Comparison of ENCODE assay signal across 1 cellular context in genomic region chr10:92573091-92573797, GRCh38.
A peak's percentile ranks its signal among the peaks of the same experiment; 100 is the strongest.
TF ChIP-seq lines count a peak whose summit lies in the region.

No MANE protein-coding gene starts in this region.

TF ChIP-seq in HEK293, 187 proteins besides CTCF, POLR2A, EP300 and RAD21 (continued from another document):
- TF ChIP-seq ZNF660 (tag by site-specific recombination; IDR thresholded peaks at IDR 0.05) = peak; percentile 14; the same call in 1 of the 2 replicates
- TF ChIP-seq ELK4 (IDR thresholded peaks at IDR 0.05; ENCODE audit: borderline replicate concordance, low read depth, low read length) = no peak
